27 cellular contexts compared by ENCODE assay signal in genomic region chr6:63464060-63464459, GRCh38.
"Had no signal": no experiment of that assay in that cellular context is flagged by ENCODE, and none has a peak within 500 bp of the region (broad histone marks: within the 10 kb centered on the region; RNA-seq: fewer than 3 reads in every experiment).

No MANE protein-coding gene starts in this region.

- H3K4me1 ChIP-seq: colonic mucosa, esophagus muscularis mucosa, esophagus squamous epithelium, foreskin keratinocyte, gastroesophageal sphincter, heart left ventricle, heart right ventricle had no signal

- H3K4me3 ChIP-seq: colonic mucosa, coronary artery, dorsolateral prefrontal cortex, esophagus muscularis mucosa, esophagus squamous epithelium, gastrocnemius medialis, gastroesophageal sphincter, heart left ventricle, heart right ventricle had no signal

- ATAC-seq: effector memory CD8-positive, alpha-beta T cell; esophagus mucosa; foreskin keratinocyte; gastrocnemius medialis; gastroesophageal sphincter; heart left ventricle; heart right ventricle had no signal

- H3K27me3 ChIP-seq: colonic mucosa, dorsolateral prefrontal cortex, esophagus muscularis mucosa, esophagus squamous epithelium, foreskin keratinocyte, gastrocnemius medialis, gastroesophageal sphincter, heart left ventricle, heart right ventricle had no signal

- DNase-seq: colonic mucosa; cortex of kidney; dermis blood vessel endothelial cell; dorsolateral prefrontal cortex; effector CD4-positive, alpha-beta T cell; effector CD8-positive, alpha-beta T cell; effector memory CD4-positive, alpha-beta T cell; effector memory CD8-positive, alpha-beta T cell; endodermal cell; erythroblast; esophagus squamous epithelium; foreskin fibroblast; foreskin keratinocyte; foreskin melanocyte; gastrocnemius medialis; glutamatergic neuron; head of caudate nucleus; heart left ventricle; heart right ventricle had no signal

- H3K27ac ChIP-seq: colonic mucosa, coronary artery, dorsolateral prefrontal cortex, epithelial cell of prostate, esophagus muscularis mucosa, esophagus squamous epithelium, foreskin keratinocyte, gastrocnemius medialis, gastroesophageal sphincter, heart left ventricle, heart right ventricle had no signal

- H3K9me3 ChIP-seq: colonic mucosa, esophagus muscularis mucosa, esophagus squamous epithelium, gastrocnemius medialis, gastroesophageal sphincter, heart left ventricle, heart right ventricle had no signal

- H3K36me3 ChIP-seq: colonic mucosa, esophagus muscularis mucosa, esophagus squamous epithelium, gastrocnemius medialis, gastroesophageal sphincter, heart left ventricle, heart right ventricle had no signal

- FAIRE-seq: endometrium, endothelial cell of umbilical vein, frontal cortex had no signal
